ENCODE assay signal across 9 cellular contexts in genomic region chr7:142375710-142376313, GRCh38.
DNase-seq lines count a peak whose midpoint lies in the region; ATAC-seq, FAIRE-seq and TF ChIP-seq lines count a peak whose summit lies in the region.
"Had no signal": no experiment of that assay in that cellular context is flagged by ENCODE, and none has a peak within 500 bp of the region (broad histone marks: within the 10 kb centered on the region; RNA-seq: fewer than 3 reads in every experiment).

No MANE protein-coding gene starts in this region.

- FAIRE-seq in small intestine (lab: Jason Lieb, UNC): no peak

- H3K27ac ChIP-seq in small intestine (ENCODE audit: low read depth in 1 of 2, low read length in 1 of 2): no peak overlapping the region

- no peak for ATAC-seq in activated CD4-positive, CD25-positive, alpha-beta regulatory T cell treated with anti-CD3 and anti-CD28 coated beads, Interleukin-2, amount 50 U/mL, for 24 hours

- no peak overlapping the region for H3K4me3 ChIP-seq in NT2/D1 (ENCODE audit: insufficient read length, low read depth)
- H3K4me3 ChIP-seq in epithelial cell of esophagus (ENCODE audit: low read length): no peak overlapping the region
- no peak overlapping the region for H3K4me3 ChIP-seq in small intestine (ENCODE audit: low read depth in 1 of 2, low read length in 2 of 2)

- 49 to 71% (median 66%) methylated on average over 4 of the region's 4 CpGs for WGBS in small intestine, 3 donors

- no peaks in the 10 kb centered on the region for H3K9me3 ChIP-seq in NT2/D1 (ENCODE audit: insufficient read depth, low read length)
- no peaks in the 10 kb centered on the region for H3K9me3 ChIP-seq in small intestine (ENCODE audit: control insufficient read depth, low read depth)

- peak; percentile 19 to 38 for DNase-seq in activated CD4-positive, alpha-beta T cell treated with anti-CD3 and anti-CD28 coated beads, Interleukin-2, amount 50 U/mL, for 48 hours
- no peak for DNase-seq in activated CD4-positive, alpha-beta T cell treated with anti-CD3 and anti-CD28 coated beads, Interleukin-2, amount 50 U/mL, for 4 hours
- DNase-seq in NT2/D1 (ENCODE audit: low read depth, low spot score) (peak; percentile 27), epithelial cell of esophagus (ENCODE audit: low read depth) (peak; percentile 97), small intestine (peak; percentile 31), NCI-H446 (lab: John Stamatoyannopoulos, UW) (no peak), dedifferentiated amniotic fluid mesenchymal stem cell (ENCODE audit: extremely low spot score) (no peak)
- DNase-seq: activated CD4-positive, CD25-positive, alpha-beta regulatory T cell treated with anti-CD3 and anti-CD28 coated beads, Interleukin-2, amount 50 U/mL, for 72 hours had no signal

- H3K4me1 ChIP-seq in NT2/D1 (ENCODE audit: insufficient read depth, insufficient read length) (no peaks in the 10 kb centered on the region), small intestine (ENCODE audit: control insufficient read depth in 2 of 2, insufficient read depth in 1 of 2, low read depth in 1 of 2, low read length in 1 of 2) (no peaks in the 10 kb centered on the region)

- no peaks in the 10 kb centered on the region for H3K27me3 ChIP-seq in NT2/D1 (ENCODE audit: insufficient read depth, insufficient read length)
- no peaks in the 10 kb centered on the region for H3K27me3 ChIP-seq in small intestine (ENCODE audit: control insufficient read depth in 2 of 2, insufficient read depth in 2 of 2, low read length in 2 of 2)

- TF ChIP-seq CTCF in epithelial cell of esophagus (IDR thresholded peaks at IDR 0.05; ENCODE audit: insufficient read depth, low read depth, low read length, missing control alignments): peak; percentile 46

- no peaks in the 10 kb centered on the region for H3K36me3 ChIP-seq in NT2/D1 (ENCODE audit: insufficient read depth, insufficient read length, low read length)
- no peaks in the 10 kb centered on the region for H3K36me3 ChIP-seq in small intestine (ENCODE audit: control insufficient read depth in 2 of 2, insufficient read depth in 2 of 2, low read length in 2 of 2)

- no peak overlapping the region for H3K9ac ChIP-seq in NT2/D1 (ENCODE audit: insufficient read length, low read depth)

Comparison
In these comparisons a context has a peak if more than half of its experiments do, and no peak if none do; other contexts are left out.
1. DNase-seq: peak in activated CD4-positive, alpha-beta T cell treated with anti-CD3 and anti-CD28 coated beads, Interleukin-2, amount 50 U/mL, for 48 hours (2 of 2), NT2/D1 (single experiment), epithelial cell of esophagus (single experiment) and small intestine (single experiment); none in activated CD4-positive, alpha-beta T cell treated with anti-CD3 and anti-CD28 coated beads, Interleukin-2, amount 50 U/mL, for 4 hours (0 of 2), NCI-H446 (0 of 2) and dedifferentiated amniotic fluid mesenchymal stem cell (single experiment).